In genomic region chrX:72307646-72308051, GRCh38 we compare ENCODE assay signal across 8 cellular contexts. TPM values are rescaled to one million over a fixed set of nuclear protein-coding genes. Genes with fewer than 3 reads are reported as not detected.
DNase-seq lines count a peak whose midpoint lies in the region; ATAC-seq and TF ChIP-seq lines count a peak whose summit lies in the region.

No MANE protein-coding gene starts in this region.

- H3K4me3 ChIP-seq in right atrium auricular region = peak overlapping the region; percentile 47 to 56
- peak overlapping the region; percentile 38 for H3K4me3 ChIP-seq in colonic mucosa

- H3K36me3 ChIP-seq in right atrium auricular region = no peaks in the 10 kb centered on the region
- no peaks in the 10 kb centered on the region for H3K36me3 ChIP-seq in colonic mucosa

- peak overlapping the region in 1 of 2 donors; percentile 30 for H3K9ac ChIP-seq in colonic mucosa (ENCODE audit: low read depth in 2 of 2, low read length in 2 of 2)

- H3K27ac Mint-ChIP-seq in naive thymus-derived CD8-positive, alpha-beta T cell = peak overlapping the region in 1 of 10 donors; percentile 52

- H3K27me3 ChIP-seq in right atrium auricular region = peaks cover 13 to 32% of the 10 kb centered on the region in 2 donors
- H3K27me3 ChIP-seq in colonic mucosa = peaks cover 60% of the 10 kb centered on the region

- DNase-seq in right atrium auricular region (ENCODE audit: low spot score) = no peak
- DNase-seq in cardiac septum (ENCODE audit: low spot score) = no peak
- DNase-seq in colonic mucosa = no peak
- DNase-seq in naive thymus-derived CD8-positive, alpha-beta T cell = peak in 1 of 10 donors; percentile 1
- no peak for DNase-seq in NCI-H187 (lab: John Stamatoyannopoulos, UW)
- no peak for DNase-seq in GOT3 (lab: John Stamatoyannopoulos, UW)
- DNase-seq in SIG-M5 treated with dmso at 0.1 percent for 504 hours (lab: John Stamatoyannopoulos, UW; ENCODE audit: unreplicated experiment) = no peak

- H3K4me1 Mint-ChIP-seq in naive thymus-derived CD8-positive, alpha-beta T cell = peaks cover 11 to 36% (median 30%) of the 10 kb centered on the region in 4 donors

- peaks cover 0 to under 1% (median 0%) of the 10 kb centered on the region in 3 donors for H3K36me3 Mint-ChIP-seq in naive thymus-derived CD8-positive, alpha-beta T cell

- POLR2A ChIA-PET in naive thymus-derived CD8-positive, alpha-beta T cell (lab: Charles Lee) = interaction anchor here (1.5 kb wide), 1 partner anchor 31 kb away, joined by 7 read pairs; the partner anchor contains the start of gene RPS4X

- H3K4me3 Mint-ChIP-seq in naive thymus-derived CD8-positive, alpha-beta T cell = peak overlapping the region; percentile 57 to 95 (median 76)

- no peak for ATAC-seq in naive thymus-derived CD8-positive, alpha-beta T cell
- no peak for ATAC-seq in HG02885 (IDR thresholded peaks at IDR 0.05; ENCODE audit: poor library complexity, unreplicated experiment)

- H3K9me3 ChIP-seq in right atrium auricular region = no peaks in the 10 kb centered on the region
- H3K9me3 ChIP-seq in colonic mucosa = no peaks in the 10 kb centered on the region

- H3K27ac ChIP-seq in right atrium auricular region (no peak overlapping the region), colonic mucosa (no peak overlapping the region)

- TF ChIP-seq CTCF in right atrium auricular region (IDR thresholded peaks at IDR 0.05) (no peak), colonic mucosa (IDR thresholded peaks at IDR 0.05) (no peak)

- H3K4me1 ChIP-seq in right atrium auricular region = peaks cover 0 to 38% of the 10 kb centered on the region in 2 donors
- no peaks in the 10 kb centered on the region for H3K4me1 ChIP-seq in colonic mucosa

- intact Hi-C loops in cardiac septum (cut with DNase I) = loop anchor here (5.0 to 10.0 kb wide), 2 partner anchors 63 to 235 kb away; no protein-coding TSS in a partner anchor
- intact Hi-C loops in colonic mucosa (cut with DNase I) = no loop called here

- H3K9me3 Mint-ChIP-seq in naive thymus-derived CD8-positive, alpha-beta T cell = peaks cover 0 to 3% (median 0%) of the 10 kb centered on the region in 9 donors

- H3K27me3 Mint-ChIP-seq in naive thymus-derived CD8-positive, alpha-beta T cell = peaks cover 12 to 60% (median 35%) of the 10 kb centered on the region in 5 donors

RNA-seq across cellular contexts. Expression of gene CITED1, which starts 1.9 kb away (rescaled TPM):
- total RNA-seq in right atrium auricular region (under 1 TPM in 1 of 2 donors, not detected in 1; 0.51 TPM), cardiac septum (2.1 TPM), colonic mucosa (not detected)
- not detected for total RNA-seq in naive thymus-derived CD8-positive, alpha-beta T cell
- not detected for polyA plus RNA-seq in naive thymus-derived CD8-positive, alpha-beta T cell

RNA-seq across cellular contexts. Expression of gene RPS4X, which starts 30.6 kb away (rescaled TPM):
- 100 to 1,000 TPM; 400 to 629 TPM for total RNA-seq in right atrium auricular region
- 413 TPM for total RNA-seq in cardiac septum
- total RNA-seq in colonic mucosa = 1,000 to 10,000 TPM in 1 of 2 donors, 100 to 1,000 TPM in 1; 915 to 1,071 TPM
- 1,000 to 10,000 TPM; 1,451 to 1,521 TPM for total RNA-seq in naive thymus-derived CD8-positive, alpha-beta T cell
- 1,000 to 10,000 TPM; 1,041 to 1,187 (median 1,156) TPM for polyA plus RNA-seq in naive thymus-derived CD8-positive, alpha-beta T cell
